In the genomic region with DNA sequence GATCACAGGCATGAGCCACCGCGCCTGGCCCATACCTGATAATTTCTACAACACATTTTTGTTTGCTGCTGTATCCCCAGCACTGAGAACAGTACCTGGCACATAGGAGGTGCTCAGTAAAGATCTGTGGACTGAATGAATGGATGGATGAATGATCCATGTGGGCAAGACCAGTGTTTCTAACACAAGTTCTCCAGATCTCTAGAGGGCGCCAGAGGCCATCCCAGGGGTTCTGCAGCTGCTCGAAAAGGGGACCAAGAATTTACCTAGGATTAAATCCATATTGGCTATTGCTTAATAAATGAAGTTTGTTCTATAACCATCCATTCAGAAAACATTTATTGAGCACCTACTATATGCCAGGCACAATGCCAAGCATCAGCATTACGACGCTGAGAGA, we compare ENCODE assay signal across 8 cellular contexts.
DNase-seq lines count a peak whose midpoint lies in the region; ATAC-seq, FAIRE-seq and TF ChIP-seq lines count a peak whose summit lies in the region.

No MANE protein-coding gene starts in this region.

- ATAC-seq in A549: peak in 1 of 2 experiments; percentile 64; a peak in 3 of 6 replicates
- ATAC-seq in GM18867 (IDR thresholded peaks at IDR 0.05; ENCODE audit: unreplicated experiment): no peak
- no peak for ATAC-seq in GM21737 (IDR thresholded peaks at IDR 0.05; ENCODE audit: unreplicated experiment)
- no peak for ATAC-seq in HG02678 (IDR thresholded peaks at IDR 0.05; ENCODE audit: unreplicated experiment)

- FAIRE-seq in A549 (lab: Jason Lieb, UNC): no peak
- FAIRE-seq in kidney (lab: Jason Lieb, UNC): no peak

- intact Hi-C loops in kidney (cut with DNase I): no loop called here

- TF ChIP-seq CTCF in A549 (IDR thresholded peaks at IDR 0.05): peak; percentile 50
- peak; percentile 77 for TF ChIP-seq CTCF in WERI-Rb-1 (IDR thresholded peaks at IDR 0.05; ENCODE audit: low read depth, low read length)
- peak; percentile 25 for TF ChIP-seq CTCF in kidney (IDR thresholded peaks at IDR 0.05; ENCODE audit: borderline replicate concordance, extremely low read depth, insufficient read depth)

- no peaks in the 10 kb centered on the region for H3K36me3 ChIP-seq in WERI-Rb-1
- H3K36me3 ChIP-seq in kidney (ENCODE audit: control insufficient read depth in 1 of 2, insufficient read depth in 2 of 2, low read length in 2 of 2): no peaks in the 10 kb centered on the region

- DNase-seq in A549 (ENCODE audit: low read depth in 1 of 2, low spot score in 1 of 2): peak; percentile 30 to 32
- DNase-seq in ELF-1 (ENCODE audit: low read depth, low spot score): peak; percentile 22
- DNase-seq in NCI-H1694 (lab: John Stamatoyannopoulos, UW): peak; percentile 47
- DNase-seq in WERI-Rb-1: peak; percentile 75
- DNase-seq in kidney: peak; percentile 21

- POLR2A ChIA-PET in A549 (lab: Yijun Ruan, JAX): no interaction called here

- no peak for TF ChIP-seq EP300 in A549 (IDR thresholded peaks at IDR 0.05)

- no peaks in the 10 kb centered on the region for H3K27me3 ChIP-seq in WERI-Rb-1 (ENCODE audit: insufficient read depth, low read depth, severe bottlenecking)

- H3K4me1 ChIP-seq in A549 (no peaks in the 10 kb centered on the region), kidney (ENCODE audit: control insufficient read depth in 1 of 2, insufficient read depth in 1 of 2, low read depth in 1 of 2, low read length in 2 of 2) (no peaks in the 10 kb centered on the region)

- H3K9me3 ChIP-seq in A549: no peaks in the 10 kb centered on the region
- H3K9me3 ChIP-seq in WERI-Rb-1 (ENCODE audit: severe bottlenecking): no peaks in the 10 kb centered on the region
- no peaks in the 10 kb centered on the region for H3K9me3 ChIP-seq in kidney (ENCODE audit: control insufficient read depth in 1 of 2, low read length in 2 of 2)

- peak; percentile 54 to 70 for TF ChIP-seq RAD21 in A549 (conservative IDR thresholded peaks at IDR 0.05 in 1 of 2, IDR thresholded peaks at IDR 0.05 in 1 of 2)

- H3K4me2 ChIP-seq in A549: no peak overlapping the region

- no peak overlapping the region for H3K27ac ChIP-seq in A549
- no peak overlapping the region for H3K27ac ChIP-seq in WERI-Rb-1
- H3K27ac ChIP-seq in kidney (ENCODE audit: low read depth in 2 of 2, low read length in 2 of 2): no peak overlapping the region

- TF ChIP-seq POLR2A in A549 (IDR thresholded peaks at IDR 0.05; ENCODE audit: low read length): no peak

- WGBS in A549 (ENCODE audit: missing lambda C conversion rate): 16% methylated on average over 6 of the region's 6 CpGs

- H3K9ac ChIP-seq in kidney (ENCODE audit: low read length in 2 of 2): no peak overlapping the region

- no peak overlapping the region for H3K4me3 ChIP-seq in A549
- H3K4me3 ChIP-seq in WERI-Rb-1 (ENCODE audit: low read depth, low read length): no peak overlapping the region
- no peak overlapping the region for H3K4me3 ChIP-seq in kidney (ENCODE audit: low read length in 2 of 2)

- CTCF ChIA-PET in A549 (lab: Yijun Ruan, JAX): interaction anchor here (0.7 to 2.6 kb wide), 12 partner anchors 8 to 388 kb away, joined by 3 to 10 read pairs (median 4); no protein-coding TSS in a partner anchor

TF ChIP-seq in A549, 52 proteins besides CTCF, POLR2A, EP300 and RAD21:
- TF ChIP-seq RNF2 (IDR thresholded peaks at IDR 0.05; ENCODE audit: borderline replicate concordance, low read depth) (no peak), EHMT2 (IDR thresholded peaks at IDR 0.05; ENCODE audit: low read depth) (no peak), HEYL (CRISPR knock-in tag; IDR thresholded peaks at IDR 0.05) (no peak), POLR2AphosphoS2 (conservative IDR thresholded peaks at IDR 0.05; ENCODE audit: low read length) (no peak), CBX2 (IDR thresholded peaks at IDR 0.05; ENCODE audit: borderline replicate concordance, low read depth) (no peak), KDM5A (IDR thresholded peaks at IDR 0.05) (no peak), SMC3 (IDR thresholded peaks at IDR 0.05) (peak; percentile 40; the same call in 2 of the 3 replicates), FOSL2 (IDR thresholded peaks at IDR 0.05) (no peak), FOSL2 (CRISPR knock-in tag; IDR thresholded peaks at IDR 0.05) (no peak), HOXB5 (CRISPR knock-in tag; IDR thresholded peaks at IDR 0.05) (no peak)

Comparison
In these comparisons a context has a peak if more than half of its experiments do, and no peak if none do; other contexts are left out.
1. DNase-seq: peak in every context shown above with its lines; median percentile 75 in WERI-Rb-1; 47 in NCI-H1694; 31 in A549; 22 in ELF-1; 21 in kidney.
2. CTCF ChIP-seq: peak in every context shown above with its lines; median percentile 77 in WERI-Rb-1; 50 in A549; 25 in kidney.